In genomic region chr15:58987501-58988010, GRCh38 we compare ENCODE assay signal across 1 cellular context.
TF ChIP-seq lines count a peak whose summit lies in the region.

Gene RNF111 (plus strand): TSS chr15:58987663. CDS start chr15:59030823, 43,160 bp downstream.

TF ChIP-seq in GM12878, 131 proteins besides CTCF, POLR2A, EP300 and RAD21 (continued from another document):
- TF ChIP-seq POU2F2 (IDR thresholded peaks at IDR 0.05; ENCODE audit: borderline replicate concordance, low read depth, low read length) (0 out of 3 replicates have a peak, but pooled peaks have one; percentile 24), CHD4 (IDR thresholded peaks at IDR 0.05) (no peak), IKZF1 (conservative IDR thresholded peaks at IDR 0.05) (peak; percentile 57), ATF2 (IDR thresholded peaks at IDR 0.05; ENCODE audit: low read length) (no peak), EED (IDR thresholded peaks at IDR 0.05; ENCODE audit: low read depth) (no peak), SMC3 (IDR thresholded peaks at IDR 0.05; ENCODE audit: borderline replicate concordance, low read length) (0 out of 2 replicates have a peak, but pooled peaks have one; percentile 9), SIN3A (IDR thresholded peaks at IDR 0.05; ENCODE audit: low read depth, low read length) (peak; percentile 74; the same call in 1 of the 2 replicates), HSF1 (IDR thresholded peaks at IDR 0.05; ENCODE audit: low read depth, low read length) (no peak), CREM (IDR thresholded peaks at IDR 0.05; ENCODE audit: low read depth) (peak; percentile 30; the same call in 1 of the 2 replicates), NR2C1 (IDR thresholded peaks at IDR 0.05) (no peak)
- TF ChIP-seq, protein P1, sequence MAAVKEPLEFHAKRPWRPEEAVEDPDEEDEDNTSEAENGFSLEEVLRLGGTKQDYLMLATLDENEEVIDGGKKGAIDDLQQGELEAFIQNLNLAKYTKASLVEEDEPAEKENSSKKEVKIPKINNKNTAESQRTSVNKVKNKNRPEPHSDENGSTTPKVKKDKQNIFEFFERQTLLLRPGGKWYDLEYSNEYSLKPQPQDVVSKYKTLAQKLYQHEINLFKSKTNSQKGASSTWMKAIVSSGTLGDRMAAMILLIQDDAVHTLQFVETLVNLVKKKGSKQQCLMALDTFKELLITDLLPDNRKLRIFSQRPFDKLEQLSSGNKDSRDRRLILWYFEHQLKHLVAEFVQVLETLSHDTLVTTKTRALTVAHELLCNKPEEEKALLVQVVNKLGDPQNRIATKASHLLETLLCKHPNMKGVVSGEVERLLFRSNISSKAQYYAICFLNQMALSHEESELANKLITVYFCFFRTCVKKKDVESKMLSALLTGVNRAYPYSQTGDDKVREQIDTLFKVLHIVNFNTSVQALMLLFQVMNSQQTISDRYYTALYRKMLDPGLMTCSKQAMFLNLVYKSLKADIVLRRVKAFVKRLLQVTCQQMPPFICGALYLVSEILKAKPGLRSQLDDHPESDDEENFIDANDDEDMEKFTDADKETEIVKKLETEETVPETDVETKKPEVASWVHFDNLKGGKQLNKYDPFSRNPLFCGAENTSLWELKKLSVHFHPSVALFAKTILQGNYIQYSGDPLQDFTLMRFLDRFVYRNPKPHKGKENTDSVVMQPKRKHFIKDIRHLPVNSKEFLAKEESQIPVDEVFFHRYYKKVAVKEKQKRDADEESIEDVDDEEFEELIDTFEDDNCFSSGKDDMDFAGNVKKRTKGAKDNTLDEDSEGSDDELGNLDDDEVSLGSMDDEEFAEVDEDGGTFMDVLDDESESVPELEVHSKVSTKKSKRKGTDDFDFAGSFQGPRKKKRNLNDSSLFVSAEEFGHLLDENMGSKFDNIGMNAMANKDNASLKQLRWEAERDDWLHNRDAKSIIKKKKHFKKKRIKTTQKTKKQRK (IDR thresholded peaks at IDR 0.05; ENCODE audit: low read depth, low read length): no peak
